ENCODE assay signal across 9 cellular contexts in the genomic region with DNA sequence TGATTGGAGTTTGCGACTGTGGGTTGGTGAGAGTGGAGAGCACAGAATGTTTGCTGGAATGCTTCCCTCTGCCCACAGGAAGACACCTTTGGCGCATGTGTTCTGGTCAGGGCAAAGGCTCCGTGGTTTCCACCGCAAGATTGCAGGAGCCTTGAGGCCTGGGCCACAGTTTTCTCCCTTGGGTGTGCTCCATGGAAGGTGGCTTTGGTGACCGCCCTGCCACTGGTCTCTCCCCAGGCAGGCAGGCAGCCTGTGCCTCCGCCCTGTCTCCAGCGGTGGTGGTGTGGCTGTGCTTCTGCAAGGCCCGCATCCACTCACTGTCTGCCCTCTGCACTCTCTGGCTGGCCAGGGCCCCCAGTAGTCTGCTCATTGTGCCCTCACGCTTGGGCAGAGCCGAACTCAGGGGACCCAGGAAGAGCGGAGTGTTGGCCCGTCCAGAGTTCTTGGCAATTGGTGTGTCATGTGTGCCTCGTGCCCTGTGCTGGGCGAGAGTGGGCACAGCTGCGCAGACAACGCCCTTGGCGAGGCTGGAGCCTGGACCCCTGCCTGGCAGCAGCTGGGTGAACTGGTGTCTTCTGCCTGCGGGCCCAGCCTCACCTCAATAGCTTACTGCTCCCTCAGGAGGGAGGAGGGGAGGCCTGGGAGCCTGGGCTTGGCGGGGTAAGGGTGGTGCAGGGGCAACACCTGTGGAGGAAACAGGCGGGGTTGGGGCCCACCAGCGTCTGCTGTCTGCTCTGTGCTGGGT. TPM values are rescaled to one million over a fixed set of nuclear protein-coding genes. Genes with fewer than 3 reads are reported as not detected.
DNase-seq lines count a peak whose midpoint lies in the region; ATAC-seq, FAIRE-seq and TF ChIP-seq lines count a peak whose summit lies in the region.
"Had no signal": no experiment of that assay in that cellular context is flagged by ENCODE, and none has a peak within 500 bp of the region (broad histone marks: within the 10 kb centered on the region; RNA-seq: fewer than 3 reads in every experiment).

No MANE protein-coding gene starts in this region.

- TF ChIP-seq RAD21 in A549 (conservative IDR thresholded peaks at IDR 0.05 in 1 of 2, IDR thresholded peaks at IDR 0.05 in 1 of 2), result no peak

- H3K9me3 ChIP-seq in A549 (no peaks in the 10 kb centered on the region), HUES6 (ENCODE audit: control insufficient read depth, insufficient read depth, low read depth, low read length) (no peaks in the 10 kb centered on the region)

- H3K9ac ChIP-seq in HUES6 (ENCODE audit: low read length), result no peak overlapping the region

- H3K27me3 ChIP-seq in HUES6 (ENCODE audit: control insufficient read depth, insufficient read depth, low read length), result peaks cover 7% of the 10 kb centered on the region
- H3K27me3 ChIP-seq: foreskin keratinocyte had no signal

- peaks cover 14% of the 10 kb centered on the region for H3K4me1 ChIP-seq in A549
- H3K4me1 ChIP-seq in HUES6 (ENCODE audit: control insufficient read depth, insufficient read depth, low read length), result peaks cover 6% of the 10 kb centered on the region; the same call in 1 of the 2 replicates
- H3K4me1 ChIP-seq: foreskin keratinocyte had no signal

- H3K27ac ChIP-seq in A549 (no peak overlapping the region; a peak in 1 of 6 replicates), HUES6 (ENCODE audit: low read depth, low read length) (no peak overlapping the region), angular gyrus (ENCODE audit: low read depth, low read length) (peak overlapping the region; percentile 38)

- peak overlapping the region; percentile 95 for H3K4me2 ChIP-seq in A549

- CTCF ChIA-PET in A549 (lab: Yijun Ruan, JAX), result interaction anchor here (1.1 to 2.4 kb wide), 3 partner anchors 12 to 23 kb away, joined by 4 to 8 read pairs (median 5); no protein-coding TSS in a partner anchor

- WGBS in A549 (ENCODE audit: missing lambda C conversion rate), result 91% methylated on average over 18 of the region's 21 CpGs

- FAIRE-seq in A549 (lab: Jason Lieb, UNC), result no peak

- DNase-seq in A549 (ENCODE audit: low read depth in 1 of 2, low spot score in 1 of 2), result no peak
- DNase-seq in mesenteric fat pad (ENCODE audit: low spot score), result peak; percentile 88
- no peak for DNase-seq in NCI-H2196 treated with DMSO at 0.1 percent for 48 hours (lab: John Stamatoyannopoulos, UW; ENCODE audit: unreplicated experiment)
- no peak for DNase-seq in nucleus accumbens (lab: John Stamatoyannopoulos, UW)
- no peak for DNase-seq in COLO829 (ENCODE audit: low spot score)

- POLR2A ChIA-PET in A549 (lab: Yijun Ruan, JAX), result interaction anchor here (3.0 kb wide), 1 partner anchor 24 kb away, joined by 12 read pairs; a partner anchor contains a TSS

- TF ChIP-seq CTCF in A549 (IDR thresholded peaks at IDR 0.05), result no peak

- no peak for TF ChIP-seq EP300 in A549 (IDR thresholded peaks at IDR 0.05)

- no peak for TF ChIP-seq POLR2A in A549 (IDR thresholded peaks at IDR 0.05; ENCODE audit: low read length)

- ATAC-seq in A549 (no peak), HG02970 (IDR thresholded peaks at IDR 0.05; ENCODE audit: low FRiP score, unreplicated experiment) (no peak)
- ATAC-seq: foreskin keratinocyte had no signal

- H3K4me3 ChIP-seq in A549, result no peak overlapping the region; the same call in 2 of the 3 replicates
- peak overlapping the region; percentile 90 for H3K4me3 ChIP-seq in HUES6 (ENCODE audit: low read depth, low read length)

- H3K36me3 ChIP-seq in HUES6 (ENCODE audit: control insufficient read depth, insufficient read depth, low read length), result peaks cover 11% of the 10 kb centered on the region; the same call in 1 of the 2 replicates

TF ChIP-seq in A549, 52 proteins besides CTCF, POLR2A, EP300 and RAD21 (continues in another document):
- no peak for TF ChIP-seq RFX5 (IDR thresholded peaks at IDR 0.05)
- TF ChIP-seq, protein P1, sequence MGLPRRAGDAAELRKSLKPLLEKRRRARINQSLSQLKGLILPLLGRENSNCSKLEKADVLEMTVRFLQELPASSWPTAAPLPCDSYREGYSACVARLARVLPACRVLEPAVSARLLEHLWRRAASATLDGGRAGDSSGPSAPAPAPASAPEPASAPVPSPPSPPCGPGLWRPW (IDR thresholded peaks at IDR 0.05), result no peak
- TF ChIP-seq KDM5A (IDR thresholded peaks at IDR 0.05), result no peak
- no peak for TF ChIP-seq CBX8 (IDR thresholded peaks at IDR 0.05)
- no peak for TF ChIP-seq CEBPB (IDR thresholded peaks at IDR 0.05)
- TF ChIP-seq HOXB13 (CRISPR knock-in tag; IDR thresholded peaks at IDR 0.05; ENCODE audit: low read depth), result no peak
- TF ChIP-seq, protein P2, sequence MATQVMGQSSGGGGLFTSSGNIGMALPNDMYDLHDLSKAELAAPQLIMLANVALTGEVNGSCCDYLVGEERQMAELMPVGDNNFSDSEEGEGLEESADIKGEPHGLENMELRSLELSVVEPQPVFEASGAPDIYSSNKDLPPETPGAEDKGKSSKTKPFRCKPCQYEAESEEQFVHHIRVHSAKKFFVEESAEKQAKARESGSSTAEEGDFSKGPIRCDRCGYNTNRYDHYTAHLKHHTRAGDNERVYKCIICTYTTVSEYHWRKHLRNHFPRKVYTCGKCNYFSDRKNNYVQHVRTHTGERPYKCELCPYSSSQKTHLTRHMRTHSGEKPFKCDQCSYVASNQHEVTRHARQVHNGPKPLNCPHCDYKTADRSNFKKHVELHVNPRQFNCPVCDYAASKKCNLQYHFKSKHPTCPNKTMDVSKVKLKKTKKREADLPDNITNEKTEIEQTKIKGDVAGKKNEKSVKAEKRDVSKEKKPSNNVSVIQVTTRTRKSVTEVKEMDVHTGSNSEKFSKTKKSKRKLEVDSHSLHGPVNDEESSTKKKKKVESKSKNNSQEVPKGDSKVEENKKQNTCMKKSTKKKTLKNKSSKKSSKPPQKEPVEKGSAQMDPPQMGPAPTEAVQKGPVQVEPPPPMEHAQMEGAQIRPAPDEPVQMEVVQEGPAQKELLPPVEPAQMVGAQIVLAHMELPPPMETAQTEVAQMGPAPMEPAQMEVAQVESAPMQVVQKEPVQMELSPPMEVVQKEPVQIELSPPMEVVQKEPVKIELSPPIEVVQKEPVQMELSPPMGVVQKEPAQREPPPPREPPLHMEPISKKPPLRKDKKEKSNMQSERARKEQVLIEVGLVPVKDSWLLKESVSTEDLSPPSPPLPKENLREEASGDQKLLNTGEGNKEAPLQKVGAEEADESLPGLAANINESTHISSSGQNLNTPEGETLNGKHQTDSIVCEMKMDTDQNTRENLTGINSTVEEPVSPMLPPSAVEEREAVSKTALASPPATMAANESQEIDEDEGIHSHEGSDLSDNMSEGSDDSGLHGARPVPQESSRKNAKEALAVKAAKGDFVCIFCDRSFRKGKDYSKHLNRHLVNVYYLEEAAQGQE (IDR thresholded peaks at IDR 0.05), result no peak
- TF ChIP-seq, protein P3, sequence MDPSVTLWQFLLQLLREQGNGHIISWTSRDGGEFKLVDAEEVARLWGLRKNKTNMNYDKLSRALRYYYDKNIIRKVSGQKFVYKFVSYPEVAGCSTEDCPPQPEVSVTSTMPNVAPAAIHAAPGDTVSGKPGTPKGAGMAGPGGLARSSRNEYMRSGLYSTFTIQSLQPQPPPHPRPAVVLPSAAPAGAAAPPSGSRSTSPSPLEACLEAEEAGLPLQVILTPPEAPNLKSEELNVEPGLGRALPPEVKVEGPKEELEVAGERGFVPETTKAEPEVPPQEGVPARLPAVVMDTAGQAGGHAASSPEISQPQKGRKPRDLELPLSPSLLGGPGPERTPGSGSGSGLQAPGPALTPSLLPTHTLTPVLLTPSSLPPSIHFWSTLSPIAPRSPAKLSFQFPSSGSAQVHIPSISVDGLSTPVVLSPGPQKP (IDR thresholded peaks at IDR 0.05; ENCODE audit: low read depth, low read length), result no peak
- no peak for TF ChIP-seq CHD2 (IDR thresholded peaks at IDR 0.05; ENCODE audit: low read length, partially characterized antibody)
- no peak for TF ChIP-seq CBX2 (IDR thresholded peaks at IDR 0.05; ENCODE audit: borderline replicate concordance, low read depth)
- TF ChIP-seq HEYL (CRISPR knock-in tag; IDR thresholded peaks at IDR 0.05), result no peak

RNA-seq across cellular contexts. Expression of a gene that starts 2.0 kb away (rescaled TPM):
- polyA plus RNA-seq in A549 (2011; rRNA removed) (65.2 and 88.9 TPM in 2 replicates), A549 (2017; fragmentation: RNase III; extraction: RNeasy Plus Mini Kit Qiagen cat#74134 plus additional on column Dnase treatment) (106 to 109 TPM (median 107 TPM) in 3 replicates)
- 267 and 296 TPM in 2 replicates for polyA plus RNA-seq in A549 (2012; cell fraction: cytosol; rRNA removed)
- polyA plus RNA-seq in A549 (2012; cell fraction: nucleus; rRNA removed), result 225 and 294 TPM in 2 replicates
- polyA minus RNA-seq in A549 (2011; rRNA and poly(A)+ RNA removed), result 32.6 and 39.4 TPM in 2 replicates
- 220 TPM for total RNA-seq in mesenteric fat pad

RNA-seq across cellular contexts. Expression of a gene that starts 7.7 kb away (rescaled TPM):
- polyA plus RNA-seq in A549 (2011; rRNA removed) (0.09 and 0.12 TPM in 2 replicates), A549 (2017; fragmentation: RNase III; extraction: RNeasy Plus Mini Kit Qiagen cat#74134 plus additional on column Dnase treatment) (0.37 to 0.48 TPM (median 0.40 TPM) in 3 replicates)
- 0.30 and 0.36 TPM in 2 replicates for polyA plus RNA-seq in A549 (2012; cell fraction: cytosol; rRNA removed)
- polyA plus RNA-seq in A549 (2012; cell fraction: nucleus; rRNA removed), result 0.32 and 1.1 TPM in 2 replicates
- polyA minus RNA-seq in A549 (2011; rRNA and poly(A)+ RNA removed), result 0.12 and 0.34 TPM in 2 replicates
- total RNA-seq in mesenteric fat pad, result 2.6 TPM

RNA-seq across cellular contexts. Expression of a gene that starts 23.6 kb away (rescaled TPM):
- polyA plus RNA-seq in A549 (2011; rRNA removed), result 1.5 TPM in 2 replicates
- 2.8 and 4.7 TPM in 2 replicates for polyA plus RNA-seq in A549 (2012; cell fraction: cytosol; rRNA removed)
- polyA plus RNA-seq in A549 (2012; cell fraction: nucleus; rRNA removed), result 8.0 and 9.4 TPM in 2 replicates
- polyA plus RNA-seq in A549 (2017; fragmentation: RNase III; extraction: RNeasy Plus Mini Kit Qiagen cat#74134 plus additional on column Dnase treatment), result 2.2 to 3.1 TPM (median 2.6 TPM) in 3 replicates
- polyA minus RNA-seq in A549 (2011; rRNA and poly(A)+ RNA removed), result 1.9 and 2.4 TPM in 2 replicates
- total RNA-seq in mesenteric fat pad, result 7.5 TPM

RNA-seq across cellular contexts. Expression of a gene that starts 32.9 kb away (rescaled TPM):
- polyA plus RNA-seq in A549 (2011; rRNA removed), result 54.2 and 59.7 TPM in 2 replicates
- 174 and 197 TPM in 2 replicates for polyA plus RNA-seq in A549 (2012; cell fraction: cytosol; rRNA removed)
- polyA plus RNA-seq in A549 (2012; cell fraction: nucleus; rRNA removed), result 155 and 261 TPM in 2 replicates
- polyA plus RNA-seq in A549 (2017; fragmentation: RNase III; extraction: RNeasy Plus Mini Kit Qiagen cat#74134 plus additional on column Dnase treatment), result 74.2 to 80.0 TPM (median 75.6 TPM) in 3 replicates
- polyA minus RNA-seq in A549 (2011; rRNA and poly(A)+ RNA removed), result 26.8 and 28.5 TPM in 2 replicates
- 38.9 TPM for total RNA-seq in mesenteric fat pad

RNA-seq across cellular contexts. Expression of a gene that starts 38.9 kb away (rescaled TPM):
- 8.2 and 9.8 TPM in 2 replicates for polyA plus RNA-seq in A549 (2011; rRNA removed)
- 43.1 and 47.3 TPM in 2 replicates for polyA plus RNA-seq in A549 (2012; cell fraction: cytosol; rRNA removed)
- polyA plus RNA-seq in A549 (2012; cell fraction: nucleus; rRNA removed), result 85.5 and 97.7 TPM in 2 replicates
- polyA plus RNA-seq in A549 (2017; fragmentation: RNase III; extraction: RNeasy Plus Mini Kit Qiagen cat#74134 plus additional on column Dnase treatment), result 27.3 to 29.0 TPM (median 28.9 TPM) in 3 replicates
- polyA minus RNA-seq in A549 (2011; rRNA and poly(A)+ RNA removed), result 0.99 and 1.6 TPM in 2 replicates
- total RNA-seq in mesenteric fat pad, result 5.6 TPM
